ENCODE assay signal across 1 cellular context in genomic region chr1:24562625-24563024, GRCh38.
A peak's percentile ranks its signal among the peaks of the same experiment; 100 is the strongest.
TF ChIP-seq lines count a peak whose summit lies in the region.

No MANE protein-coding gene starts in this region.

TF ChIP-seq in HEK293, 187 proteins besides CTCF, POLR2A, EP300 and RAD21 (continued from another document and continues in another):
- no peak for TF ChIP-seq ZBTB10 (tag by site-specific recombination; IDR thresholded peaks at IDR 0.05)
- TF ChIP-seq, protein P1, sequence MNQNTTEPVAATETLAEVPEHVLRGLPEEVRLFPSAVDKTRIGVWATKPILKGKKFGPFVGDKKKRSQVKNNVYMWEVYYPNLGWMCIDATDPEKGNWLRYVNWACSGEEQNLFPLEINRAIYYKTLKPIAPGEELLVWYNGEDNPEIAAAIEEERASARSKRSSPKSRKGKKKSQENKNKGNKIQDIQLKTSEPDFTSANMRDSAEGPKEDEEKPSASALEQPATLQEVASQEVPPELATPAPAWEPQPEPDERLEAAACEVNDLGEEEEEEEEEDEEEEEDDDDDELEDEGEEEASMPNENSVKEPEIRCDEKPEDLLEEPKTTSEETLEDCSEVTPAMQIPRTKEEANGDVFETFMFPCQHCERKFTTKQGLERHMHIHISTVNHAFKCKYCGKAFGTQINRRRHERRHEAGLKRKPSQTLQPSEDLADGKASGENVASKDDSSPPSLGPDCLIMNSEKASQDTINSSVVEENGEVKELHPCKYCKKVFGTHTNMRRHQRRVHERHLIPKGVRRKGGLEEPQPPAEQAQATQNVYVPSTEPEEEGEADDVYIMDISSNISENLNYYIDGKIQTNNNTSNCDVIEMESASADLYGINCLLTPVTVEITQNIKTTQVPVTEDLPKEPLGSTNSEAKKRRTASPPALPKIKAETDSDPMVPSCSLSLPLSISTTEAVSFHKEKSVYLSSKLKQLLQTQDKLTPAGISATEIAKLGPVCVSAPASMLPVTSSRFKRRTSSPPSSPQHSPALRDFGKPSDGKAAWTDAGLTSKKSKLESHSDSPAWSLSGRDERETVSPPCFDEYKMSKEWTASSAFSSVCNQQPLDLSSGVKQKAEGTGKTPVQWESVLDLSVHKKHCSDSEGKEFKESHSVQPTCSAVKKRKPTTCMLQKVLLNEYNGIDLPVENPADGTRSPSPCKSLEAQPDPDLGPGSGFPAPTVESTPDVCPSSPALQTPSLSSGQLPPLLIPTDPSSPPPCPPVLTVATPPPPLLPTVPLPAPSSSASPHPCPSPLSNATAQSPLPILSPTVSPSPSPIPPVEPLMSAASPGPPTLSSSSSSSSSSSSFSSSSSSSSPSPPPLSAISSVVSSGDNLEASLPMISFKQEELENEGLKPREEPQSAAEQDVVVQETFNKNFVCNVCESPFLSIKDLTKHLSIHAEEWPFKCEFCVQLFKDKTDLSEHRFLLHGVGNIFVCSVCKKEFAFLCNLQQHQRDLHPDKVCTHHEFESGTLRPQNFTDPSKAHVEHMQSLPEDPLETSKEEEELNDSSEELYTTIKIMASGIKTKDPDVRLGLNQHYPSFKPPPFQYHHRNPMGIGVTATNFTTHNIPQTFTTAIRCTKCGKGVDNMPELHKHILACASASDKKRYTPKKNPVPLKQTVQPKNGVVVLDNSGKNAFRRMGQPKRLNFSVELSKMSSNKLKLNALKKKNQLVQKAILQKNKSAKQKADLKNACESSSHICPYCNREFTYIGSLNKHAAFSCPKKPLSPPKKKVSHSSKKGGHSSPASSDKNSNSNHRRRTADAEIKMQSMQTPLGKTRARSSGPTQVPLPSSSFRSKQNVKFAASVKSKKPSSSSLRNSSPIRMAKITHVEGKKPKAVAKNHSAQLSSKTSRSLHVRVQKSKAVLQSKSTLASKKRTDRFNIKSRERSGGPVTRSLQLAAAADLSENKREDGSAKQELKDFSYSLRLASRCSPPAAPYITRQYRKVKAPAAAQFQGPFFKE (tag by site-specific recombination; IDR thresholded peaks at IDR 0.05; ENCODE audit: borderline replicate concordance), result no peak
- no peak for TF ChIP-seq SCRT1 (tag by site-specific recombination; IDR thresholded peaks at IDR 0.05; ENCODE audit: borderline replicate concordance)
- TF ChIP-seq, protein P2, sequence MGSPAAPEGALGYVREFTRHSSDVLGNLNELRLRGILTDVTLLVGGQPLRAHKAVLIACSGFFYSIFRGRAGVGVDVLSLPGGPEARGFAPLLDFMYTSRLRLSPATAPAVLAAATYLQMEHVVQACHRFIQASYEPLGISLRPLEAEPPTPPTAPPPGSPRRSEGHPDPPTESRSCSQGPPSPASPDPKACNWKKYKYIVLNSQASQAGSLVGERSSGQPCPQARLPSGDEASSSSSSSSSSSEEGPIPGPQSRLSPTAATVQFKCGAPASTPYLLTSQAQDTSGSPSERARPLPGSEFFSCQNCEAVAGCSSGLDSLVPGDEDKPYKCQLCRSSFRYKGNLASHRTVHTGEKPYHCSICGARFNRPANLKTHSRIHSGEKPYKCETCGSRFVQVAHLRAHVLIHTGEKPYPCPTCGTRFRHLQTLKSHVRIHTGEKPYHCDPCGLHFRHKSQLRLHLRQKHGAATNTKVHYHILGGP (tag by site-specific recombination; IDR thresholded peaks at IDR 0.05), result no peak
- no peak for TF ChIP-seq ZNF701 (tag by site-specific recombination; IDR thresholded peaks at IDR 0.05)
- TF ChIP-seq ZBTB48 (tag by site-specific recombination; IDR thresholded peaks at IDR 0.05), result peak; percentile 54
- no peak for TF ChIP-seq ZNF394 (tag by site-specific recombination; IDR thresholded peaks at IDR 0.05; ENCODE audit: borderline replicate concordance)
- TF ChIP-seq, protein P3, sequence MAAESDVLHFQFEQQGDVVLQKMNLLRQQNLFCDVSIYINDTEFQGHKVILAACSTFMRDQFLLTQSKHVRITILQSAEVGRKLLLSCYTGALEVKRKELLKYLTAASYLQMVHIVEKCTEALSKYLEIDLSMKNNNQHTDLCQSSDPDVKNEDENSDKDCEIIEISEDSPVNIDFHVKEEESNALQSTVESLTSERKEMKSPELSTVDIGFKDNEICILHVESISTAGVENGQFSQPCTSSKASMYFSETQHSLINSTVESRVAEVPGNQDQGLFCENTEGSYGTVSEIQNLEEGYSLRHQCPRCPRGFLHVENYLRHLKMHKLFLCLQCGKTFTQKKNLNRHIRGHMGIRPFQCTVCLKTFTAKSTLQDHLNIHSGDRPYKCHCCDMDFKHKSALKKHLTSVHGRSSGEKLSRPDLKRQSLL (tag by site-specific recombination; IDR thresholded peaks at IDR 0.05), result no peak
- TF ChIP-seq ZNF221 (tag by site-specific recombination; IDR thresholded peaks at IDR 0.05; ENCODE audit: borderline replicate concordance), result no peak
- TF ChIP-seq ZNF654 (tag by site-specific recombination; IDR thresholded peaks at IDR 0.05; ENCODE audit: low read depth), result no peak
- no peak for TF ChIP-seq ZNF391 (tag by site-specific recombination; IDR thresholded peaks at IDR 0.05; ENCODE audit: borderline replicate concordance, low read depth)
- TF ChIP-seq SP7 (tag by site-specific recombination; IDR thresholded peaks at IDR 0.05), result 0 out of 2 replicates have a peak, but pooled peaks have one; percentile 38
- TF ChIP-seq ZSCAN23 (tag by site-specific recombination; IDR thresholded peaks at IDR 0.05), result no peak
- TF ChIP-seq ZNF830 (tag by site-specific recombination; IDR thresholded peaks at IDR 0.05; ENCODE audit: low read depth), result no peak
- peak; percentile 57; the same call in 1 of the 2 replicates for TF ChIP-seq ZNF660 (tag by site-specific recombination; IDR thresholded peaks at IDR 0.05)
- peak; percentile 69; the same call in 1 of the 2 replicates for TF ChIP-seq ZNF544 (tag by site-specific recombination; IDR thresholded peaks at IDR 0.05)
- TF ChIP-seq ZNF302 (tag by site-specific recombination; IDR thresholded peaks at IDR 0.05; ENCODE audit: low read depth), result no peak
- TF ChIP-seq ZBTB7A (tag by site-specific recombination; IDR thresholded peaks at IDR 0.05; ENCODE audit: low read depth), result no peak
- TF ChIP-seq ZNF501 (tag by site-specific recombination; IDR thresholded peaks at IDR 0.05), result no peak
- TF ChIP-seq, protein P4, sequence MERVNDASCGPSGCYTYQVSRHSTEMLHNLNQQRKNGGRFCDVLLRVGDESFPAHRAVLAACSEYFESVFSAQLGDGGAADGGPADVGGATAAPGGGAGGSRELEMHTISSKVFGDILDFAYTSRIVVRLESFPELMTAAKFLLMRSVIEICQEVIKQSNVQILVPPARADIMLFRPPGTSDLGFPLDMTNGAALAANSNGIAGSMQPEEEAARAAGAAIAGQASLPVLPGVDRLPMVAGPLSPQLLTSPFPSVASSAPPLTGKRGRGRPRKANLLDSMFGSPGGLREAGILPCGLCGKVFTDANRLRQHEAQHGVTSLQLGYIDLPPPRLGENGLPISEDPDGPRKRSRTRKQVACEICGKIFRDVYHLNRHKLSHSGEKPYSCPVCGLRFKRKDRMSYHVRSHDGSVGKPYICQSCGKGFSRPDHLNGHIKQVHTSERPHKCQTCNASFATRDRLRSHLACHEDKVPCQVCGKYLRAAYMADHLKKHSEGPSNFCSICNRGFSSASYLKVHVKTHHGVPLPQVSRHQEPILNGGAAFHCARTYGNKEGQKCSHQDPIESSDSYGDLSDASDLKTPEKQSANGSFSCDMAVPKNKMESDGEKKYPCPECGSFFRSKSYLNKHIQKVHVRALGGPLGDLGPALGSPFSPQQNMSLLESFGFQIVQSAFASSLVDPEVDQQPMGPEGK (tag by site-specific recombination; IDR thresholded peaks at IDR 0.05), result peak; percentile 62
- TF ChIP-seq ZBTB44 (tag by site-specific recombination; IDR thresholded peaks at IDR 0.05), result peak; percentile 36; the same call in 1 of the 2 replicates
- no peak for TF ChIP-seq SP3 (tag by site-specific recombination; IDR thresholded peaks at IDR 0.05)
- TF ChIP-seq OSR2 (tag by site-specific recombination; IDR thresholded peaks at IDR 0.05), result peak; percentile 20; the same call in 1 of the 2 replicates
- TF ChIP-seq IKZF3 (tag by site-specific recombination; IDR thresholded peaks at IDR 0.05), result peak; percentile 55; the same call in 1 of the 2 replicates
- no peak for TF ChIP-seq ZNF211 (tag by site-specific recombination; IDR thresholded peaks at IDR 0.05; ENCODE audit: low read depth)
- peak; percentile 59; the same call in 1 of the 2 replicates for TF ChIP-seq KLF10 (tag by site-specific recombination; IDR thresholded peaks at IDR 0.05)
- TF ChIP-seq ZNF791 (tag by site-specific recombination; IDR thresholded peaks at IDR 0.05), result no peak
- TF ChIP-seq ZFP69B (tag by site-specific recombination; IDR thresholded peaks at IDR 0.05), result no peak
- 0 out of 2 replicates have a peak, but pooled peaks have one; percentile 16 for TF ChIP-seq ZBTB8A (tag by site-specific recombination; IDR thresholded peaks at IDR 0.05)
- TF ChIP-seq ZNF416 (tag by site-specific recombination; IDR thresholded peaks at IDR 0.05), result no peak
- TF ChIP-seq ZNF423 (tag by site-specific recombination; IDR thresholded peaks at IDR 0.05), result peak; percentile 72
- TF ChIP-seq ZNF202 (tag by site-specific recombination; IDR thresholded peaks at IDR 0.05; ENCODE audit: borderline replicate concordance), result no peak
- TF ChIP-seq ZFP3 (tag by site-specific recombination; IDR thresholded peaks at IDR 0.05; ENCODE audit: low read depth), result no peak
- TF ChIP-seq ZNF623 (tag by site-specific recombination; IDR thresholded peaks at IDR 0.05), result no peak
- TF ChIP-seq ZFHX2 (tag by site-specific recombination; conservative IDR thresholded peaks at IDR 0.05), result peak; percentile 72
- TF ChIP-seq ZNF558 (tag by site-specific recombination; IDR thresholded peaks at IDR 0.05), result no peak
- TF ChIP-seq, protein P5, sequence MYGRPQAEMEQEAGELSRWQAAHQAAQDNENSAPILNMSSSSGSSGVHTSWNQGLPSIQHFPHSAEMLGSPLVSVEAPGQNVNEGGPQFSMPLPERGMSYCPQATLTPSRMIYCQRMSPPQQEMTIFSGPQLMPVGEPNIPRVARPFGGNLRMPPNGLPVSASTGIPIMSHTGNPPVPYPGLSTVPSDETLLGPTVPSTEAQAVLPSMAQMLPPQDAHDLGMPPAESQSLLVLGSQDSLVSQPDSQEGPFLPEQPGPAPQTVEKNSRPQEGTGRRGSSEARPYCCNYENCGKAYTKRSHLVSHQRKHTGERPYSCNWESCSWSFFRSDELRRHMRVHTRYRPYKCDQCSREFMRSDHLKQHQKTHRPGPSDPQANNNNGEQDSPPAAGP (tag by site-specific recombination; IDR thresholded peaks at IDR 0.05), result no peak
- no peak for TF ChIP-seq ZNF292 (tag by site-specific recombination; IDR thresholded peaks at IDR 0.05; ENCODE audit: borderline replicate concordance, low read depth)
- TF ChIP-seq ZNF621 (tag by site-specific recombination; IDR thresholded peaks at IDR 0.05), result no peak
- TF ChIP-seq, protein P6, sequence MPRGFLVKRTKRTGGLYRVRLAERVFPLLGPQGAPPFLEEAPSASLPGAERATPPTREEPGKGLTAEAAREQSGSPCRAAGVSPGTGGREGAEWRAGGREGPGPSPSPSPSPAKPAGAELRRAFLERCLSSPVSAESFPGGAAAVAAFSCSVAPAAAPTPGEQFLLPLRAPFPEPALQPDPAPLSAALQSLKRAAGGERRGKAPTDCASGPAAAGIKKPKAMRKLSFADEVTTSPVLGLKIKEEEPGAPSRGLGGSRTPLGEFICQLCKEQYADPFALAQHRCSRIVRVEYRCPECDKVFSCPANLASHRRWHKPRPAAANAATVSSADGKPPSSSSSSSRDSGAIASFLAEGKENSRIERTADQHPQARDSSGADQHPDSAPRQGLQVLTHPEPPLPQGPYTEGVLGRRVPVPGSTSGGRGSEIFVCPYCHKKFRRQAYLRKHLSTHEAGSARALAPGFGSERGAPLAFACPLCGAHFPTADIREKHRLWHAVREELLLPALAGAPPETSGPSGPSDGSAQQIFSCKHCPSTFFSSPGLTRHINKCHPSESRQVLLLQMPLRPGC (tag by site-specific recombination; IDR thresholded peaks at IDR 0.05), result no peak
- no peak for TF ChIP-seq ZNF335 (tag by site-specific recombination; conservative IDR thresholded peaks at IDR 0.05)
- TF ChIP-seq ZNF184 (tag by site-specific recombination; IDR thresholded peaks at IDR 0.05), result peak; percentile 77; the same call in 1 of the 2 replicates
- TF ChIP-seq EGR2 (tag by site-specific recombination; IDR thresholded peaks at IDR 0.05; ENCODE audit: low read depth), result peak; percentile 58
- no peak for TF ChIP-seq ZNF2 (tag by site-specific recombination; IDR thresholded peaks at IDR 0.05)
- TF ChIP-seq MYNN (tag by site-specific recombination; IDR thresholded peaks at IDR 0.05; ENCODE audit: borderline replicate concordance), result no peak
- TF ChIP-seq ZBTB21 (tag by site-specific recombination; IDR thresholded peaks at IDR 0.05), result no peak
- TF ChIP-seq ZNF521 (tag by site-specific recombination; IDR thresholded peaks at IDR 0.05), result no peak
- no peak for TF ChIP-seq REPIN1 (tag by site-specific recombination; IDR thresholded peaks at IDR 0.05; ENCODE audit: low read depth)
